Comparison of ENCODE assay signal across 27 cellular contexts in genomic region chr2:234138836-234139235, GRCh38.
"Had no signal": no experiment of that assay in that cellular context is flagged by ENCODE, and none has a peak within 500 bp of the region (broad histone marks: within the 10 kb centered on the region; RNA-seq: fewer than 3 reads in every experiment).

No MANE protein-coding gene starts in this region.

- ATAC-seq: activated naive CD4-positive, alpha-beta T cell treated with anti-CD3 and anti-CD28 coated beads, Interleukin-2, amount 50 U/mL, for 72 hours; activated T-cell treated with anti-CD3 and anti-CD28 coated beads, Interleukin-2, amount 50 U/mL, for 4 hours; body of pancreas; K562; PC-3 had no signal

- H3K9ac ChIP-seq: SK-N-SH had no signal

- DNase-seq: activated CD4-positive, alpha-beta T cell treated with anti-CD3 and anti-CD28 coated beads, Interleukin-2, amount 10 ng/mL, durations not matched to agents 24 days and 14 days; activated CD4-positive, alpha-beta T cell treated with anti-CD3 and anti-CD28 coated beads, Interleukin-2, amount 50 U/mL, for 4 hours; activated CD8-positive, alpha-beta memory T cell treated with anti-CD3 and anti-CD28 coated beads, Interleukin-2, amount 50 U/mL, for 4 hours; activated gamma-delta T cell treated with Interleukin-2 at 50 U/mL for 16 hours; activated naive CD4-positive, alpha-beta T cell treated with anti-CD3 and anti-CD28 coated beads for 36 hours; activated T-cell treated with anti-CD3 and anti-CD28 coated beads for 4 hours; activated T-cell treated with anti-CD3 and anti-CD28 coated beads, Interleukin-2, amount 50 U/mL, for 4 hours; adrenal gland; body of pancreas; caudate nucleus; cerebellar nuclear complex; Karpas-422; NCI-H1105 treated with DMSO at 0.1 percent for 48 hours; NCI-H1436; NCI-H1694; NCI-H2029; NCI-H345; NCI-H524 treated with DMSO at 0.1 percent for 48 hours; PC-3; SHP77 treated with DMSO at 0.1 percent for 48 hours; SK-N-SH had no signal

- H3K4me3 ChIP-seq: adrenal gland, body of pancreas, K562, SJSA1 had no signal

- H3K27me3 Mint-ChIP-seq: activated CD4-positive, alpha-beta T cell treated with anti-CD3 and anti-CD28 coated beads, Interleukin-2, amount 10 ng/mL, durations not matched to agents 24 days and 14 days had no signal

- H3K27ac Mint-ChIP-seq: activated CD4-positive, alpha-beta T cell treated with anti-CD3 and anti-CD28 coated beads, Interleukin-2, amount 10 ng/mL, durations not matched to agents 24 days and 14 days; activated naive CD4-positive, alpha-beta T cell treated with anti-CD3 and anti-CD28 coated beads for 36 hours; activated T-helper 1 cell treated with anti-CD3 and anti-CD28 coated beads, Interleukin-12 subunit alpha, Interleukin-12 subunit beta, Interleukin-2, Interleukin-4 antibody, amounts not matched to agents 30 ng/mL and 10 ng/mL and 1 ng/mL, durations not matched to agents 14 hours and 24 hours and 36 hours; T-helper 1 cell treated with Interleukin-12 subunit alpha and Interleukin-12 subunit beta and Interleukin-4 antibody, amounts not matched to agents 30 μg/mL and 1 μg/mL, for 36 hours; T-helper 2 cell treated with Interferon-gamma antibody and Interleukin-4, amounts not matched to agents 5 μg/mL and 100 μg/mL, for 36 hours had no signal

- H3K27ac ChIP-seq: adrenal gland, body of pancreas had no signal

- H3K9me3 ChIP-seq: adrenal gland, body of pancreas, SK-N-SH had no signal

- H3K4me2 ChIP-seq: SK-N-SH had no signal

- H3K4me1 ChIP-seq: adrenal gland had no signal

- H3K36me3 Mint-ChIP-seq: activated naive CD4-positive, alpha-beta T cell treated with anti-CD3 and anti-CD28 coated beads, Interleukin-2, amount 50 U/mL, for 72 hours had no signal

- H3K27me3 ChIP-seq: body of pancreas, SJSA1 had no signal

- H3K9me3 Mint-ChIP-seq: activated naive CD4-positive, alpha-beta T cell treated with anti-CD3 and anti-CD28 coated beads for 36 hours; activated naive CD4-positive, alpha-beta T cell treated with anti-CD3 and anti-CD28 coated beads, Interleukin-2, amount 50 U/mL, for 72 hours; activated T-cell treated with anti-CD3 and anti-CD28 coated beads, Interleukin-2, amount 50 U/mL, for 4 hours; activated T-helper 1 cell treated with anti-CD3 and anti-CD28 coated beads, Interleukin-12 subunit alpha, Interleukin-12 subunit beta, Interleukin-2, Interleukin-4 antibody, amounts not matched to agents 30 ng/mL and 10 ng/mL and 1 ng/mL, durations not matched to agents 14 hours and 24 hours and 36 hours; T-helper 1 cell treated with Interleukin-12 subunit alpha and Interleukin-12 subunit beta and Interleukin-4 antibody, amounts not matched to agents 30 μg/mL and 1 μg/mL, for 36 hours; T-helper 2 cell treated with Interferon-gamma antibody and Interleukin-4, amounts not matched to agents 5 μg/mL and 100 μg/mL, for 36 hours had no signal

- H3K36me3 ChIP-seq: adrenal gland, SJSA1 had no signal

- H3K4me3 Mint-ChIP-seq: activated CD4-positive, alpha-beta T cell treated with anti-CD3 and anti-CD28 coated beads, Interleukin-2, amount 10 ng/mL, durations not matched to agents 24 days and 14 days; activated naive CD4-positive, alpha-beta T cell treated with anti-CD3 and anti-CD28 coated beads for 36 hours; activated T-cell treated with anti-CD3 and anti-CD28 coated beads, Interleukin-2, amount 50 U/mL, for 4 hours; activated T-helper 1 cell treated with anti-CD3 and anti-CD28 coated beads, Interleukin-12 subunit alpha, Interleukin-12 subunit beta, Interleukin-2, Interleukin-4 antibody, amounts not matched to agents 30 ng/mL and 10 ng/mL and 1 ng/mL, durations not matched to agents 14 hours and 24 hours and 36 hours; T-helper 1 cell treated with Interleukin-12 subunit alpha and Interleukin-12 subunit beta and Interleukin-4 antibody, amounts not matched to agents 30 μg/mL and 1 μg/mL, for 36 hours; T-helper 2 cell treated with Interferon-gamma antibody and Interleukin-4, amounts not matched to agents 5 μg/mL and 100 μg/mL, for 36 hours had no signal
